ENCODE assay signal across 23 cellular contexts in genomic region chr9:94771096-94771495, GRCh38. TPM values are rescaled to one million over a fixed set of nuclear protein-coding genes. Genes with fewer than 3 reads are reported as not detected.
DNase-seq lines count a peak whose midpoint lies in the region; ATAC-seq, FAIRE-seq and TF ChIP-seq lines count a peak whose summit lies in the region.
"Had no signal": no experiment of that assay in that cellular context is flagged by ENCODE, and none has a peak within 500 bp of the region (broad histone marks: within the 10 kb centered on the region; RNA-seq: fewer than 3 reads in every experiment).

No MANE protein-coding gene starts in this region.

- peak; percentile 60 for ATAC-seq in GM18868 (IDR thresholded peaks at IDR 0.05; ENCODE audit: unreplicated experiment)
- peak; percentile 30; the same call in 2 of the 3 replicates for ATAC-seq in K562
- ATAC-seq in memory B cell (ENCODE audit: low read depth) = no peak
- ATAC-seq in HG03175 (IDR thresholded peaks at IDR 0.05; ENCODE audit: unreplicated experiment) = no peak

- H4K20me1 ChIP-seq in K562 (replicated peaks; ENCODE audit: control insufficient read depth, insufficient read depth, low read length) = no peaks in the 10 kb centered on the region

- peaks cover 6% of the 10 kb centered on the region; the same call in 1 of the 3 replicates for H3K36me3 ChIP-seq in K562 (ENCODE audit: control insufficient read depth, insufficient read depth, low read length)
- H3K36me3 ChIP-seq in stomach = no peaks in the 10 kb centered on the region

- no TSS peak for BruUV-seq in K562 (replicated peaks; lab: Mats Ljungman, UMichigan)

- H3K36me3 Mint-ChIP-seq in activated CD4-positive, alpha-beta memory T cell treated with anti-CD3 and anti-CD28 coated beads for 36 hours = peaks cover 11% of the 10 kb centered on the region
- H3K36me3 Mint-ChIP-seq in activated CD4-positive, alpha-beta memory T cell treated with anti-CD3 and anti-CD28 coated beads, Interleukin-2, amount 10 ng/mL, durations not matched to agents 7 days and 5 days (ENCODE audit: low read depth) = peaks cover 7% of the 10 kb centered on the region
- peaks cover 16% of the 10 kb centered on the region for H3K36me3 Mint-ChIP-seq in memory B cell

- FAIRE-seq in K562 (lab: Jason Lieb, UNC) = no peak

- no peaks in the 10 kb centered on the region; the same call in 2 of the 3 replicates for H3K79me2 ChIP-seq in K562 (ENCODE audit: control insufficient read depth, insufficient read depth, low read length)

- no peak overlapping the region for H2AFZ ChIP-seq in K562 (ENCODE audit: low read depth, low read length)
- H2AFZ ChIP-seq: GM23248, PC-9 had no signal

- H3K4me3 ChIP-seq in K562 = no peak overlapping the region
- no peak overlapping the region for H3K4me3 ChIP-seq in stomach
- H3K4me3 ChIP-seq: GM23248, PC-9 had no signal

- no peak for TF ChIP-seq CTCF in K562 (IDR thresholded peaks at IDR 0.05 in 2 of 3, conservative IDR thresholded peaks at IDR 0.05 in 1 of 3; ENCODE audit: insufficient read depth in 2 of 3, low read depth in 1 of 3, low read length in 3 of 3)
- no peak for TF ChIP-seq CTCF in stomach (IDR thresholded peaks at IDR 0.05)

- H3K9me3 Mint-ChIP-seq in activated CD4-positive, alpha-beta memory T cell treated with anti-CD3 and anti-CD28 coated beads for 36 hours = no peaks in the 10 kb centered on the region
- H3K9me3 Mint-ChIP-seq in activated CD4-positive, alpha-beta memory T cell treated with anti-CD3 and anti-CD28 coated beads, Interleukin-2, amount 10 ng/mL, durations not matched to agents 7 days and 5 days = no peaks in the 10 kb centered on the region
- no peaks in the 10 kb centered on the region for H3K9me3 Mint-ChIP-seq in memory B cell
- H3K9me3 Mint-ChIP-seq: H9 had no signal

- no peaks in the 10 kb centered on the region for H3K9me3 ChIP-seq in K562 (replicated peaks; ENCODE audit: control insufficient read depth, insufficient read depth, low read depth, low read length)
- no peaks in the 10 kb centered on the region for H3K9me3 ChIP-seq in stomach

- CTCF ChIA-PET in activated CD4-positive, alpha-beta memory T cell treated with anti-CD3 and anti-CD28 coated beads for 36 hours (lab: Charles Lee) = interaction anchor here (1.1 kb wide), 1 partner anchor 357 kb away, joined by 3 read pairs; no protein-coding TSS in a partner anchor
- CTCF ChIA-PET in activated CD4-positive, alpha-beta memory T cell treated with anti-CD3 and anti-CD28 coated beads, Interleukin-2, amount 10 ng/mL, durations not matched to agents 7 days and 5 days (lab: Charles Lee) = interaction anchor here (1.2 kb wide), 1 partner anchor 11 kb away, joined by 5 read pairs; no protein-coding TSS in a partner anchor
- CTCF ChIA-PET in K562 (lab: Yijun Ruan, JAX; ENCODE audit: low intra/inter-chr PET ratio) = no interaction called here

- no peaks in the 10 kb centered on the region for H3K27me3 ChIP-seq in K562 (ENCODE audit: control insufficient read depth in 2 of 2, insufficient read depth in 2 of 2, low read length in 2 of 2)
- no peaks in the 10 kb centered on the region for H3K27me3 ChIP-seq in stomach

- H3K4me1 ChIP-seq in K562 (replicated peaks in 1 of 2; ENCODE audit: control insufficient read depth in 2 of 2, insufficient read depth in 2 of 2, low read length in 2 of 2) = peaks cover 3 to 15% of the 10 kb centered on the region in 2 experiments
- peaks cover 0 to 3% (median 0%) of the 10 kb centered on the region in 4 donors for H3K4me1 ChIP-seq in stomach

- peaks cover 21% of the 10 kb centered on the region for H3K4me1 Mint-ChIP-seq in activated CD4-positive, alpha-beta memory T cell treated with anti-CD3 and anti-CD28 coated beads for 36 hours (ENCODE audit: low read depth)
- H3K4me1 Mint-ChIP-seq in activated CD4-positive, alpha-beta memory T cell treated with anti-CD3 and anti-CD28 coated beads, Interleukin-2, amount 10 ng/mL, durations not matched to agents 7 days and 5 days = peaks cover 23% of the 10 kb centered on the region
- H3K4me1 Mint-ChIP-seq in memory B cell = peaks cover 15% of the 10 kb centered on the region

- DNase-seq in activated CD4-positive, alpha-beta memory T cell treated with anti-CD3 and anti-CD28 coated beads for 36 hours = peak; percentile 15
- no peak for DNase-seq in activated CD4-positive, alpha-beta memory T cell treated with anti-CD3 and anti-CD28 coated beads, Interleukin-2, amount 10 ng/mL, durations not matched to agents 7 days and 5 days
- DNase-seq in K562 (ENCODE audit: extremely low read depth in 1 of 4, low spot score in 3 of 4) (no peak), memory B cell (ENCODE audit: low spot score in 2 of 2) (no peak), SIG-M5 (lab: John Stamatoyannopoulos, UW) (no peak), stomach (no peak)
- DNase-seq: Calu3, DMS79 treated with DMSO at 0.1 percent for 48 hours, GF-D8, GM23248, H9, MM.1S, NCI-H1048, NCI-H1417, NCI-H1694, NCI-H2029 treated with DMSO at 0.1 percent for 48 hours, NCI-H446 treated with DMSO at 0.1 percent for 48 hours, NCI-H526 treated with DMSO at 0.1 percent for 48 hours, PC-9, SHP77 had no signal

- 94% methylated on average over 3 of the region's 3 CpGs for WGBS in K562 (ENCODE audit: insufficient coverage, low coverage, missing lambda C conversion rate)
- WGBS in stomach, 5 donors = 93 to 98% (median 97%) methylated on average over 3 of the region's 3 CpGs

- no peak overlapping the region for H3K9ac ChIP-seq in K562 (ENCODE audit: insufficient read depth in 1 of 2, low read depth in 2 of 2, low read length in 2 of 2)
- H3K9ac ChIP-seq: GM23248, KMS-11 had no signal

- POLR2A ChIA-PET in activated CD4-positive, alpha-beta memory T cell treated with anti-CD3 and anti-CD28 coated beads for 36 hours (lab: Charles Lee) = no interaction called here
- POLR2A ChIA-PET in activated CD4-positive, alpha-beta memory T cell treated with anti-CD3 and anti-CD28 coated beads, Interleukin-2, amount 10 ng/mL, durations not matched to agents 7 days and 5 days (lab: Charles Lee) = no interaction called here
- POLR2A ChIA-PET in K562 (lab: Yijun Ruan, JAX) = interaction anchor here (2.2 kb wide), 1 partner anchor 11 kb away, joined by 4 read pairs; no protein-coding TSS in a partner anchor

- no peak overlapping the region for H3K27ac Mint-ChIP-seq in activated CD4-positive, alpha-beta memory T cell treated with anti-CD3 and anti-CD28 coated beads for 36 hours
- H3K27ac Mint-ChIP-seq in activated CD4-positive, alpha-beta memory T cell treated with anti-CD3 and anti-CD28 coated beads, Interleukin-2, amount 10 ng/mL, durations not matched to agents 7 days and 5 days = no peak overlapping the region
- peak overlapping the region; percentile 5 for H3K27ac Mint-ChIP-seq in memory B cell

- H3K27ac ChIP-seq in K562 (ENCODE audit: extremely low read depth, low read depth, low read length) = no peak overlapping the region
- no peak overlapping the region for H3K27ac ChIP-seq in stomach
- H3K27ac ChIP-seq: GM23248, KMS-11, PC-9 had no signal

- TF ChIP-seq EP300 in K562 (IDR thresholded peaks at IDR 0.05; ENCODE audit: low read length) (no peak), stomach (IDR thresholded peaks at IDR 0.05) (no peak)

- TF ChIP-seq RAD21 in K562 (CRISPR knock-in tag; conservative IDR thresholded peaks at IDR 0.05 in 1 of 2, IDR thresholded peaks at IDR 0.05 in 1 of 2) = no peak

- no peaks in the 10 kb centered on the region for H3K9me1 ChIP-seq in K562 (ENCODE audit: control insufficient read depth, insufficient read depth, low read length)

- TF ChIP-seq POLR2A in K562 (conservative IDR thresholded peaks at IDR 0.05) = no peak
- no peak for TF ChIP-seq POLR2A in stomach (IDR thresholded peaks at IDR 0.05)

- no peak overlapping the region for H3K4me2 ChIP-seq in K562 (ENCODE audit: insufficient read depth, low read length)
- H3K4me2 ChIP-seq: KMS-11, PC-9 had no signal

- intact Hi-C loops in activated CD4-positive, alpha-beta memory T cell treated with anti-CD3 and anti-CD28 coated beads for 36 hours (cut with micrococcal nuclease) = no loop called here
- intact Hi-C loops in K562 (cut with micrococcal nuclease) = no loop called here
- intact Hi-C loops in stomach (cut with DNase I; ENCODE audit: low total_unique reads) = loop anchor here (10.0 kb wide), 1 partner anchor 86 kb away; no protein-coding TSS in a partner anchor

- H3K4me3 Mint-ChIP-seq in activated CD4-positive, alpha-beta memory T cell treated with anti-CD3 and anti-CD28 coated beads for 36 hours = no peak overlapping the region
- no peak overlapping the region for H3K4me3 Mint-ChIP-seq in activated CD4-positive, alpha-beta memory T cell treated with anti-CD3 and anti-CD28 coated beads, Interleukin-2, amount 10 ng/mL, durations not matched to agents 7 days and 5 days
- no peak overlapping the region for H3K4me3 Mint-ChIP-seq in memory B cell
- H3K4me3 Mint-ChIP-seq: H9 had no signal

- in situ Hi-C loops in K562 (cut with MboI) = no loop called here

- no peaks in the 10 kb centered on the region for H3K27me3 Mint-ChIP-seq in activated CD4-positive, alpha-beta memory T cell treated with anti-CD3 and anti-CD28 coated beads for 36 hours
- H3K27me3 Mint-ChIP-seq in activated CD4-positive, alpha-beta memory T cell treated with anti-CD3 and anti-CD28 coated beads, Interleukin-2, amount 10 ng/mL, durations not matched to agents 7 days and 5 days = no peaks in the 10 kb centered on the region
- H3K27me3 Mint-ChIP-seq in memory B cell = no peaks in the 10 kb centered on the region

RNA-seq across cellular contexts. Expression of gene AOPEP, which starts 44.6 kb away (rescaled TPM):
- 10 to 100 TPM; 10.7 to 12.2 TPM for total RNA-seq in activated CD4-positive, alpha-beta memory T cell treated with anti-CD3 and anti-CD28 coated beads for 36 hours
- total RNA-seq in activated CD4-positive, alpha-beta memory T cell treated with anti-CD3 and anti-CD28 coated beads, Interleukin-2, amount 10 ng/mL, durations not matched to agents 7 days and 5 days = 10 to 100 TPM; 13.5 to 17.0 TPM
- total RNA-seq in K562 (2011; cell fraction: chromatin; rRNA removed; ENCODE audit: low replicate concordance) = 88.8 and 115 TPM in 2 replicates
- total RNA-seq in K562 (2011; cell fraction: nucleolus; rRNA removed) = 42.0 and 58.4 TPM in 2 replicates
- total RNA-seq in K562 (2011; cell fraction: nucleoplasm; rRNA removed) = 62.2 and 72.1 TPM in 2 replicates
- 15.6 and 17.2 TPM in 2 replicates for total RNA-seq in K562 (2014; rRNA removed)
- total RNA-seq in K562 (2014; rRNA removed; fragmentation: Illumina TruSeq; extraction: Trizol) = 14.1 and 14.4 TPM in 2 replicates
- 11.1 and 11.8 TPM in 2 replicates for total RNA-seq in K562 (2015; rRNA removed; fragmentation: Illumina TruSeq; extraction: Trizol)
- 13.7 and 14.5 TPM in 2 replicates for total RNA-seq in K562 (2021)
- 9.9 and 13.5 TPM in 2 replicates for polyA plus RNA-seq in K562 (2011; rRNA removed)
- 7.2 and 9.7 TPM in 2 replicates for polyA plus RNA-seq in K562 (2011; cell fraction: cytosol; rRNA removed)
- polyA plus RNA-seq in K562 (2011; cell fraction: nucleus; rRNA removed) = 19.8 and 24.6 TPM in 2 replicates
- 7.1 and 9.9 TPM in 2 replicates for polyA plus RNA-seq in K562 (2012)
- 9.0 and 9.1 TPM in 2 replicates for polyA plus RNA-seq in K562 (2014; fragmentation: Illumina TruSeq; extraction: Trizol)
- polyA plus RNA-seq in K562 (2014; fragmentation: Nextera tagmentation; extraction: Ambion mirVana) = 1 to 10 TPM; 4.5 to 5.4 TPM
- polyA plus RNA-seq in K562 (2014; rRNA removed) = 10.5 and 19.3 TPM in 2 replicates
- 28.3 TPM in 2 replicates for polyA minus RNA-seq in K562 (2011; rRNA and poly(A)+ RNA removed)
- polyA minus RNA-seq in K562 (2011; cell fraction: cytosol; rRNA and poly(A)+ RNA removed) = 6.1 and 6.2 TPM in 2 replicates
- polyA minus RNA-seq in K562 (2011; cell fraction: nucleus; rRNA and poly(A)+ RNA removed) = 54.7 and 70.6 TPM in 2 replicates
- 100 to 1,000 TPM in 4 of 5 donors, 10 to 100 TPM in 1; 89.7 to 407 (median 153) TPM for total RNA-seq in stomach
- 10 to 100 TPM; 73.9 to 88.0 (median 82.0) TPM for polyA plus RNA-seq in stomach

Comparison
In these comparisons a context has a peak if more than half of its experiments do, and no peak if none do; other contexts are left out.
1. ATAC-seq: peak in GM18868 (single experiment) and K562 (single experiment); none in memory B cell (single experiment) and HG03175 (single experiment).